In the genomic region with DNA sequence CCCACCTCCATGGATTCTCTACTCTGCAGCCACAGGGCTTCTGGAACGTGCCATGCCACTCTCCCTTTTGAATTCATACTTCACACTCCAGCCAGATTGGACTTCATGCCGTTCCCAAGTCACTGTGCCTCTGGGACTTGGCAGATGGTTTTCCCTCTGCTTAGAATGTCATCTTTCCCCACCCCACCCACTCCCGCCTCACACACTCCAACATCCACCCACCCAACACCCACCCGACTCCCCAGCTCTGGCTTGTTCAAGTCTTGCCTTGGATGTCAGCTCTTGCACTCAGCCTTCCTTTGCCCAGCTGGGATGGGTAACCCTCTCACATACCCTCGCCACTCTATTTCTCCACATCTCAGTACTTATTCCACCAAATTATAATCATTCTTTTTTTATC, we compare ENCODE assay signal across 17 cellular contexts.
A peak's percentile ranks its signal among the peaks of the same experiment; 100 is the strongest.
DNase-seq lines count a peak whose midpoint lies in the region; ATAC-seq and TF ChIP-seq lines count a peak whose summit lies in the region.
"Had no signal": no experiment of that assay in that cellular context is flagged by ENCODE, and none has a peak within 500 bp of the region (broad histone marks: within the 10 kb centered on the region; RNA-seq: fewer than 3 reads in every experiment).

No MANE protein-coding gene starts in this region.

- no peaks in the 10 kb centered on the region for H3K9me3 ChIP-seq in HEK293 (ENCODE audit: control insufficient read depth, insufficient read depth, low read depth, low read length)
- H3K9me3 ChIP-seq in WERI-Rb-1 (ENCODE audit: severe bottlenecking) = no peaks in the 10 kb centered on the region
- H3K9me3 ChIP-seq: Caco-2 had no signal

- TF ChIP-seq CTCF in HEK293 (tag by site-specific recombination; IDR thresholded peaks at IDR 0.05) (no peak), WERI-Rb-1 (IDR thresholded peaks at IDR 0.05; ENCODE audit: low read depth, low read length) (no peak)

- H3K36me3 ChIP-seq in HEK293 (ENCODE audit: control insufficient read depth in 2 of 2, insufficient read depth in 1 of 2, low read length in 2 of 2) = peaks cover 7 to 23% of the 10 kb centered on the region in 2 experiments
- peaks cover 9% of the 10 kb centered on the region for H3K36me3 ChIP-seq in WERI-Rb-1

- H3K4me3 ChIP-seq in HEK293 (ENCODE audit: low read depth, low read length) (no peak overlapping the region), WERI-Rb-1 (ENCODE audit: low read depth, low read length) (no peak overlapping the region)
- H3K4me3 ChIP-seq: GM12878, GM23248 had no signal

- H3K27me3 ChIP-seq in WERI-Rb-1 (ENCODE audit: insufficient read depth, low read depth, severe bottlenecking) = no peaks in the 10 kb centered on the region

- peak; percentile 7 to 58 for DNase-seq in NCI-H524 (lab: John Stamatoyannopoulos, UW)
- no peak for DNase-seq in NCI-H524 treated with DMSO at 0.1 percent for 48 hours (lab: John Stamatoyannopoulos, UW)
- DNase-seq in WERI-Rb-1 = peak; percentile 71
- DNase-seq in occipital lobe (lab: John Stamatoyannopoulos, UW) = peak; percentile 5
- no peak for DNase-seq in NCI-H1105 treated with DMSO at 0.1 percent for 48 hours (lab: John Stamatoyannopoulos, UW)
- DNase-seq in NCI-H1694 (lab: John Stamatoyannopoulos, UW) = no peak
- DNase-seq: Caco-2; CD8-positive, alpha-beta T cell; DMS 273 treated with DMSO at 0.1 percent for 48 hours; DMS79; GM23248; IMR-90 had no signal

- CTCF ChIA-PET in HEK293 (lab: Yijun Ruan, JAX) = no interaction called here

- H3K4me1 ChIP-seq in HEK293 (ENCODE audit: control insufficient read depth, insufficient read depth, low read length) = no peaks in the 10 kb centered on the region

- no peak for ATAC-seq in GM21526 (IDR thresholded peaks at IDR 0.05; ENCODE audit: low FRiP score, unreplicated experiment)
- ATAC-seq: CD8-positive, alpha-beta T cell; HCT116 had no signal

- POLR2A ChIA-PET in HEK293 (lab: Yijun Ruan, JAX) = interaction anchor here (0.7 kb wide), 1 partner anchor 21 kb away, joined by 4 read pairs; no protein-coding TSS in a partner anchor

- H3K27ac ChIP-seq in HEK293 (ENCODE audit: extremely low read depth, low read depth, low read length) = no peak overlapping the region
- peak overlapping the region; percentile 75 for H3K27ac ChIP-seq in WERI-Rb-1
- H3K27ac ChIP-seq: 22Rv1, GM23248 had no signal

TF ChIP-seq in HEK293, 187 proteins besides CTCF, POLR2A, EP300 and RAD21:
- TF ChIP-seq, protein P1, sequence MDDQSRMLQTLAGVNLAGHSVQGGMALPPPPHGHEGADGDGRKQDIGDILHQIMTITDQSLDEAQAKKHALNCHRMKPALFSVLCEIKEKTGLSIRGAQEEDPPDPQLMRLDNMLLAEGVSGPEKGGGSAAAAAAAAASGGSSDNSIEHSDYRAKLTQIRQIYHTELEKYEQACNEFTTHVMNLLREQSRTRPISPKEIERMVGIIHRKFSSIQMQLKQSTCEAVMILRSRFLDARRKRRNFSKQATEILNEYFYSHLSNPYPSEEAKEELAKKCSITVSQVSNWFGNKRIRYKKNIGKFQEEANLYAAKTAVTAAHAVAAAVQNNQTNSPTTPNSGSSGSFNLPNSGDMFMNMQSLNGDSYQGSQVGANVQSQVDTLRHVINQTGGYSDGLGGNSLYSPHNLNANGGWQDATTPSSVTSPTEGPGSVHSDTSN (CRISPR knock-in tag; IDR thresholded peaks at IDR 0.05) = no peak
- TF ChIP-seq, protein P2, sequence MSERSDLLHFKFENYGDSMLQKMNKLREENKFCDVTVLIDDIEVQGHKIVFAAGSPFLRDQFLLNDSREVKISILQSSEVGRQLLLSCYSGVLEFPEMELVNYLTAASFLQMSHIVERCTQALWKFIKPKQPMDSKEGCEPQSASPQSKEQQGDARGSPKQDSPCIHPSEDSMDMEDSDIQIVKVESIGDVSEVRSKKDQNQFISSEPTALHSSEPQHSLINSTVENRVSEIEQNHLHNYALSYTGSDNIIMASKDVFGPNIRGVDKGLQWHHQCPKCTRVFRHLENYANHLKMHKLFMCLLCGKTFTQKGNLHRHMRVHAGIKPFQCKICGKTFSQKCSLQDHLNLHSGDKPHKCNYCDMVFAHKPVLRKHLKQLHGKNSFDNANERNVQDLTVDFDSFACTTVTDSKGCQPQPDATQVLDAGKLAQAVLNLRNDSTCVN (tag by site-specific recombination; optimal IDR thresholded peaks at IDR 0.05) = no peak
- TF ChIP-seq IKZF3 (tag by site-specific recombination; IDR thresholded peaks at IDR 0.05) = no peak
- no peak for TF ChIP-seq ZNF529 (tag by site-specific recombination; IDR thresholded peaks at IDR 0.05; ENCODE audit: insufficient replicate concordance)
- peak; percentile 58 for TF ChIP-seq ZFHX2 (tag by site-specific recombination; conservative IDR thresholded peaks at IDR 0.05)
- no peak for TF ChIP-seq SP3 (tag by site-specific recombination; IDR thresholded peaks at IDR 0.05)
- TF ChIP-seq ZNF121 (tag by site-specific recombination; IDR thresholded peaks at IDR 0.05) = no peak
- TF ChIP-seq ZNF248 (tag by site-specific recombination; IDR thresholded peaks at IDR 0.05) = no peak
- TF ChIP-seq EGR2 (tag by site-specific recombination; IDR thresholded peaks at IDR 0.05; ENCODE audit: low read depth) = peak; percentile 54; the same call in 1 of the 2 replicates
- TF ChIP-seq, protein P3, sequence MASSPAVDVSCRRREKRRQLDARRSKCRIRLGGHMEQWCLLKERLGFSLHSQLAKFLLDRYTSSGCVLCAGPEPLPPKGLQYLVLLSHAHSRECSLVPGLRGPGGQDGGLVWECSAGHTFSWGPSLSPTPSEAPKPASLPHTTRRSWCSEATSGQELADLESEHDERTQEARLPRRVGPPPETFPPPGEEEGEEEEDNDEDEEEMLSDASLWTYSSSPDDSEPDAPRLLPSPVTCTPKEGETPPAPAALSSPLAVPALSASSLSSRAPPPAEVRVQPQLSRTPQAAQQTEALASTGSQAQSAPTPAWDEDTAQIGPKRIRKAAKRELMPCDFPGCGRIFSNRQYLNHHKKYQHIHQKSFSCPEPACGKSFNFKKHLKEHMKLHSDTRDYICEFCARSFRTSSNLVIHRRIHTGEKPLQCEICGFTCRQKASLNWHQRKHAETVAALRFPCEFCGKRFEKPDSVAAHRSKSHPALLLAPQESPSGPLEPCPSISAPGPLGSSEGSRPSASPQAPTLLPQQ (tag by site-specific recombination; IDR thresholded peaks at IDR 0.05) = no peak

Comparison
In these comparisons a context has a peak if more than half of its experiments do, and no peak if none do; other contexts are left out.
1. DNase-seq: peak in NCI-H524 (2 of 2), WERI-Rb-1 (single experiment) and occipital lobe (single experiment); none in NCI-H524 treated with DMSO at 0.1 percent for 48 hours (single experiment), NCI-H1105 treated with DMSO at 0.1 percent for 48 hours (single experiment) and NCI-H1694 (single experiment).